Comparison of ENCODE assay signal across 1 cellular context in genomic region chr19:1942078-1942933, GRCh38.
TF ChIP-seq lines count a peak whose summit lies in the region.

No MANE protein-coding gene starts in this region.

TF ChIP-seq in HEK293, 187 proteins besides CTCF, POLR2A, EP300 and RAD21 (continued from another document):
- TF ChIP-seq, protein P1, sequence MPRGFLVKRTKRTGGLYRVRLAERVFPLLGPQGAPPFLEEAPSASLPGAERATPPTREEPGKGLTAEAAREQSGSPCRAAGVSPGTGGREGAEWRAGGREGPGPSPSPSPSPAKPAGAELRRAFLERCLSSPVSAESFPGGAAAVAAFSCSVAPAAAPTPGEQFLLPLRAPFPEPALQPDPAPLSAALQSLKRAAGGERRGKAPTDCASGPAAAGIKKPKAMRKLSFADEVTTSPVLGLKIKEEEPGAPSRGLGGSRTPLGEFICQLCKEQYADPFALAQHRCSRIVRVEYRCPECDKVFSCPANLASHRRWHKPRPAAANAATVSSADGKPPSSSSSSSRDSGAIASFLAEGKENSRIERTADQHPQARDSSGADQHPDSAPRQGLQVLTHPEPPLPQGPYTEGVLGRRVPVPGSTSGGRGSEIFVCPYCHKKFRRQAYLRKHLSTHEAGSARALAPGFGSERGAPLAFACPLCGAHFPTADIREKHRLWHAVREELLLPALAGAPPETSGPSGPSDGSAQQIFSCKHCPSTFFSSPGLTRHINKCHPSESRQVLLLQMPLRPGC (tag by site-specific recombination; IDR thresholded peaks at IDR 0.05): no peak
- TF ChIP-seq ZNF366 (tag by site-specific recombination; conservative IDR thresholded peaks at IDR 0.05): peak; percentile 34; the same call in 1 of the 2 replicates
- no peak for TF ChIP-seq ZNF530 (tag by site-specific recombination; IDR thresholded peaks at IDR 0.05; ENCODE audit: low read depth)
- peak; percentile 41 for TF ChIP-seq SP7 (tag by site-specific recombination; IDR thresholded peaks at IDR 0.05)
- TF ChIP-seq SCRT1 (tag by site-specific recombination; IDR thresholded peaks at IDR 0.05; ENCODE audit: borderline replicate concordance): no peak
- TF ChIP-seq ZNF623 (tag by site-specific recombination; IDR thresholded peaks at IDR 0.05): no peak
- TF ChIP-seq ZNF677 (tag by site-specific recombination; IDR thresholded peaks at IDR 0.05): no peak
- no peak for TF ChIP-seq ZNF473 (tag by site-specific recombination; IDR thresholded peaks at IDR 0.05)
- no peak for TF ChIP-seq ZNF132 (tag by site-specific recombination; IDR thresholded peaks at IDR 0.05; ENCODE audit: borderline replicate concordance)
- TF ChIP-seq ZNF48 (tag by site-specific recombination; IDR thresholded peaks at IDR 0.05): no peak
- TF ChIP-seq GLIS2 (tag by site-specific recombination; IDR thresholded peaks at IDR 0.05): no peak
- no peak for TF ChIP-seq ZNF610 (tag by site-specific recombination; IDR thresholded peaks at IDR 0.05; ENCODE audit: borderline replicate concordance)
- no peak for TF ChIP-seq ZFP3 (tag by site-specific recombination; IDR thresholded peaks at IDR 0.05; ENCODE audit: low read depth)
- no peak for TF ChIP-seq GFI1B (tag by site-specific recombination; IDR thresholded peaks at IDR 0.05)
- TF ChIP-seq GLIS1 (tag by site-specific recombination; IDR thresholded peaks at IDR 0.05): peak; percentile 19; the same call in 1 of the 2 replicates
- no peak for TF ChIP-seq PBX3 (CRISPR knock-in tag; IDR thresholded peaks at IDR 0.05)
- no peak for TF ChIP-seq ZNF248 (tag by site-specific recombination; IDR thresholded peaks at IDR 0.05)
- TF ChIP-seq ZNF311 (tag by site-specific recombination; IDR thresholded peaks at IDR 0.05; ENCODE audit: borderline replicate concordance): no peak
- 0 out of 2 replicates have a peak, but pooled peaks have one; percentile 2 for TF ChIP-seq ZNF433 (tag by site-specific recombination; IDR thresholded peaks at IDR 0.05; ENCODE audit: low read depth)
- peak; percentile 10 for TF ChIP-seq KLF8 (tag by site-specific recombination; IDR thresholded peaks at IDR 0.05)
- no peak for TF ChIP-seq ZNF239 (tag by site-specific recombination; IDR thresholded peaks at IDR 0.05)
- TF ChIP-seq ZNF692 (tag by site-specific recombination; IDR thresholded peaks at IDR 0.05): 0 out of 2 replicates have a peak, but pooled peaks have one; percentile 26
- no peak for TF ChIP-seq TRIM28 (IDR thresholded peaks at IDR 0.05; ENCODE audit: borderline replicate concordance, low read length)
- TF ChIP-seq ZFP37 (tag by site-specific recombination; IDR thresholded peaks at IDR 0.05): no peak
- TF ChIP-seq ZBTB48 (tag by site-specific recombination; IDR thresholded peaks at IDR 0.05): peak; percentile 79
- TF ChIP-seq ZNF837 (tag by site-specific recombination; IDR thresholded peaks at IDR 0.05): no peak
- no peak for TF ChIP-seq BCL11B (tag by site-specific recombination; IDR thresholded peaks at IDR 0.05; ENCODE audit: low read depth)
- TF ChIP-seq ZNF146 (tag by site-specific recombination; IDR thresholded peaks at IDR 0.05): no peak
- TF ChIP-seq GLI2 (tag by site-specific recombination; IDR thresholded peaks at IDR 0.05; ENCODE audit: borderline replicate concordance, low read depth): no peak
- TF ChIP-seq ZNF19 (tag by site-specific recombination; IDR thresholded peaks at IDR 0.05; ENCODE audit: low read depth): no peak
- TF ChIP-seq ZNF26 (tag by site-specific recombination; IDR thresholded peaks at IDR 0.05): no peak
- TF ChIP-seq ZNF16 (tag by site-specific recombination; IDR thresholded peaks at IDR 0.05; ENCODE audit: low read depth): no peak
- no peak for TF ChIP-seq ZNF202 (tag by site-specific recombination; IDR thresholded peaks at IDR 0.05; ENCODE audit: borderline replicate concordance)
- no peak for TF ChIP-seq ZNF426 (tag by site-specific recombination; IDR thresholded peaks at IDR 0.05)
- no peak for TF ChIP-seq ZNF133 (tag by site-specific recombination; IDR thresholded peaks at IDR 0.05)
- TF ChIP-seq PRDM1 (tag by site-specific recombination; IDR thresholded peaks at IDR 0.05): no peak
- no peak for TF ChIP-seq ZNF670 (tag by site-specific recombination; IDR thresholded peaks at IDR 0.05; ENCODE audit: low read depth)
- no peak for TF ChIP-seq ZNF488 (tag by site-specific recombination; IDR thresholded peaks at IDR 0.05)
- TF ChIP-seq ZNF302 (tag by site-specific recombination; IDR thresholded peaks at IDR 0.05; ENCODE audit: low read depth): no peak
- no peak for TF ChIP-seq ZNF114 (tag by site-specific recombination; IDR thresholded peaks at IDR 0.05)
- no peak for TF ChIP-seq ZNF350 (tag by site-specific recombination; IDR thresholded peaks at IDR 0.05)
- TF ChIP-seq SETDB1 (IDR thresholded peaks at IDR 0.05; ENCODE audit: insufficient read length, low read length): no peak
- TF ChIP-seq ZFP69B (tag by site-specific recombination; IDR thresholded peaks at IDR 0.05): no peak
- TF ChIP-seq YY1 (tag by site-specific recombination; IDR thresholded peaks at IDR 0.05): no peak
- TF ChIP-seq ZNF2 (tag by site-specific recombination; IDR thresholded peaks at IDR 0.05): no peak
- TF ChIP-seq ZNF121 (tag by site-specific recombination; IDR thresholded peaks at IDR 0.05): no peak
- TF ChIP-seq ZNF404 (tag by site-specific recombination; IDR thresholded peaks at IDR 0.05): no peak
- no peak for TF ChIP-seq SALL2 (tag by site-specific recombination; IDR thresholded peaks at IDR 0.05; ENCODE audit: borderline replicate concordance)
- no peak for TF ChIP-seq ZNF514 (tag by site-specific recombination; IDR thresholded peaks at IDR 0.05)
- TF ChIP-seq, protein P2, sequence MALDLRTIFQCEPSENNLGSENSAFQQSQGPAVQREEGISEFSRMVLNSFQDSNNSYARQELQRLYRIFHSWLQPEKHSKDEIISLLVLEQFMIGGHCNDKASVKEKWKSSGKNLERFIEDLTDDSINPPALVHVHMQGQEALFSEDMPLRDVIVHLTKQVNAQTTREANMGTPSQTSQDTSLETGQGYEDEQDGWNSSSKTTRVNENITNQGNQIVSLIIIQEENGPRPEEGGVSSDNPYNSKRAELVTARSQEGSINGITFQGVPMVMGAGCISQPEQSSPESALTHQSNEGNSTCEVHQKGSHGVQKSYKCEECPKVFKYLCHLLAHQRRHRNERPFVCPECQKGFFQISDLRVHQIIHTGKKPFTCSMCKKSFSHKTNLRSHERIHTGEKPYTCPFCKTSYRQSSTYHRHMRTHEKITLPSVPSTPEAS (tag by site-specific recombination; IDR thresholded peaks at IDR 0.05): no peak
- TF ChIP-seq ZBTB7A (tag by site-specific recombination; IDR thresholded peaks at IDR 0.05; ENCODE audit: low read depth): no peak
- no peak for TF ChIP-seq REPIN1 (tag by site-specific recombination; IDR thresholded peaks at IDR 0.05; ENCODE audit: low read depth)
- TF ChIP-seq ZNF624 (tag by site-specific recombination; IDR thresholded peaks at IDR 0.05): no peak
- TF ChIP-seq ZSCAN30 (tag by site-specific recombination; IDR thresholded peaks at IDR 0.05): peak; percentile 55; the same call in 1 of the 2 replicates
- no peak for TF ChIP-seq ZNF274 (IDR thresholded peaks at IDR 0.05; ENCODE audit: low read length)
- no peak for TF ChIP-seq ZNF274 (tag by site-specific recombination; IDR thresholded peaks at IDR 0.05; ENCODE audit: borderline replicate concordance)
- no peak for TF ChIP-seq HOXC10 (CRISPR knock-in tag; IDR thresholded peaks at IDR 0.05)
- TF ChIP-seq ZNF37A (tag by site-specific recombination; IDR thresholded peaks at IDR 0.05): no peak
- TF ChIP-seq, protein P3, sequence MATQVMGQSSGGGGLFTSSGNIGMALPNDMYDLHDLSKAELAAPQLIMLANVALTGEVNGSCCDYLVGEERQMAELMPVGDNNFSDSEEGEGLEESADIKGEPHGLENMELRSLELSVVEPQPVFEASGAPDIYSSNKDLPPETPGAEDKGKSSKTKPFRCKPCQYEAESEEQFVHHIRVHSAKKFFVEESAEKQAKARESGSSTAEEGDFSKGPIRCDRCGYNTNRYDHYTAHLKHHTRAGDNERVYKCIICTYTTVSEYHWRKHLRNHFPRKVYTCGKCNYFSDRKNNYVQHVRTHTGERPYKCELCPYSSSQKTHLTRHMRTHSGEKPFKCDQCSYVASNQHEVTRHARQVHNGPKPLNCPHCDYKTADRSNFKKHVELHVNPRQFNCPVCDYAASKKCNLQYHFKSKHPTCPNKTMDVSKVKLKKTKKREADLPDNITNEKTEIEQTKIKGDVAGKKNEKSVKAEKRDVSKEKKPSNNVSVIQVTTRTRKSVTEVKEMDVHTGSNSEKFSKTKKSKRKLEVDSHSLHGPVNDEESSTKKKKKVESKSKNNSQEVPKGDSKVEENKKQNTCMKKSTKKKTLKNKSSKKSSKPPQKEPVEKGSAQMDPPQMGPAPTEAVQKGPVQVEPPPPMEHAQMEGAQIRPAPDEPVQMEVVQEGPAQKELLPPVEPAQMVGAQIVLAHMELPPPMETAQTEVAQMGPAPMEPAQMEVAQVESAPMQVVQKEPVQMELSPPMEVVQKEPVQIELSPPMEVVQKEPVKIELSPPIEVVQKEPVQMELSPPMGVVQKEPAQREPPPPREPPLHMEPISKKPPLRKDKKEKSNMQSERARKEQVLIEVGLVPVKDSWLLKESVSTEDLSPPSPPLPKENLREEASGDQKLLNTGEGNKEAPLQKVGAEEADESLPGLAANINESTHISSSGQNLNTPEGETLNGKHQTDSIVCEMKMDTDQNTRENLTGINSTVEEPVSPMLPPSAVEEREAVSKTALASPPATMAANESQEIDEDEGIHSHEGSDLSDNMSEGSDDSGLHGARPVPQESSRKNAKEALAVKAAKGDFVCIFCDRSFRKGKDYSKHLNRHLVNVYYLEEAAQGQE (tag by site-specific recombination; IDR thresholded peaks at IDR 0.05): no peak
- TF ChIP-seq ZBTB10 (tag by site-specific recombination; IDR thresholded peaks at IDR 0.05): no peak; the same call in 1 of the 2 replicates
- TF ChIP-seq ZNF423 (tag by site-specific recombination; IDR thresholded peaks at IDR 0.05): no peak; the same call in 1 of the 2 replicates
- no peak for TF ChIP-seq ZNF394 (tag by site-specific recombination; IDR thresholded peaks at IDR 0.05; ENCODE audit: borderline replicate concordance)
